In the genomic region with DNA sequence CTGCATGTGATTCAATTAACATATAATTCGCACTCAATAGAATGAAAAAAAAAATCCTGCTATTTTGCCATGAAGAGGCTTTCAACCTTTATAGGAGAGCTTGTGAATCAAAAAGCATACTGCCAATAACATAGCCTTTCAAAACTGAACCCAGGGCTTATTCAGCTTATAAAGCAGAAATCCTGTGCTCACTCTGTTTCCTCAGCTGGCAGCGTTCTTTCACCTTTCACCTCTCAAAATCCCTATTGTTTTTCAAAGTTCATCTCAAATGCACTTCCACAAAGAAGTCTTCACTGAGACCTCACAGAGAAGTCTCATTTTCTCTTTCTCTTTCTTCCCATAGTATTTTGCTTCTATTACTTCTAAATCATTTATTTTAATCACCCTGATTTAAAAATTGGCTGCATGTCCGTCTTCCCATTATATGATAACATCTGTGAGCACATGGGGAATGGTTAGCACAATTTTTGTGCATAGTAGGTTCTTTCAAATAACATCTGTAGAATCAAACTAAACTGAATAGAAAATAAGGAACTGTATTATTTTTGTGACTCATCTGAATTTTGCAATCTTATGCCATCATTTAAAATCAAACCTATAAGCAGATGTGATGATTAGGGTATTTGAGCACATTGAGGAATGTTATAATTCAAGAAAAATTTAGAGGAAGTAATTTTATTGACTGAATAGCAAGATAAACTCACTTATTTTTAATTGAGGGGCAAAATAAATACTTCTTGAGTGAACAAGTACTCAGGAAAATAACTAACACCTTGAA, we compare ENCODE assay signal across 28 cellular contexts.
DNase-seq lines count a peak whose midpoint lies in the region; ATAC-seq, FAIRE-seq and TF ChIP-seq lines count a peak whose summit lies in the region.
"Had no signal": no experiment of that assay in that cellular context is flagged by ENCODE, and none has a peak within 500 bp of the region (broad histone marks: within the 10 kb centered on the region; RNA-seq: fewer than 3 reads in every experiment).

No MANE protein-coding gene starts in this region.

- no peak overlapping the region for H4K5ac ChIP-seq in H1 (ENCODE audit: insufficient read length, low read depth, low read length)

- H3K4me2 ChIP-seq in H1 (ENCODE audit: insufficient read depth in 1 of 2, low read depth in 2 of 2, low read length in 2 of 2) (no peak overlapping the region), neural progenitor cell (no peak overlapping the region), SK-N-SH (no peak overlapping the region)

- H3K4me1 Mint-ChIP-seq in neural progenitor cell = peaks cover 12% of the 10 kb centered on the region
- H3K4me1 Mint-ChIP-seq: activated CD4-positive, alpha-beta T cell treated with anti-CD3 and anti-CD28 coated beads for 36 hours; naive thymus-derived CD8-positive, alpha-beta T cell; stimulated activated effector memory CD8-positive, alpha-beta T cell treated with anti-CD3 and anti-CD28 coated beads, Interleukin-12 subunit alpha, Interleukin-12 subunit beta, amount 100 ng/mL, for 72 hours had no signal

- peaks cover 8% of the 10 kb centered on the region; the same call in 1 of the 2 replicates for H3K4me1 ChIP-seq in HUES6 (ENCODE audit: control insufficient read depth, insufficient read depth, low read length)
- H3K4me1 ChIP-seq in H1 (replicated peaks in 1 of 4; ENCODE audit: control insufficient read depth in 3 of 4, insufficient read depth in 4 of 4, low read length in 3 of 4) = no peaks in the 10 kb centered on the region; a peak in 1 of 7 replicates
- peaks cover 16% of the 10 kb centered on the region for H3K4me1 ChIP-seq in neural progenitor cell
- H3K4me1 ChIP-seq in SK-N-SH (ENCODE audit: control insufficient read depth in 1 of 2, insufficient read depth in 2 of 2, low read depth in 1 of 2, low read length in 1 of 2) = 0 out of 4 replicates have a peak, but pooled peaks cover 0 to 4% of the 10 kb centered on the region in 2 experiments
- H3K4me1 ChIP-seq: lower lobe of right lung had no signal

- H3K36me3 Mint-ChIP-seq in neural progenitor cell = no peaks in the 10 kb centered on the region
- H3K36me3 Mint-ChIP-seq: activated naive CD8-positive, alpha-beta T cell; naive thymus-derived CD8-positive, alpha-beta T cell; stimulated activated effector memory CD8-positive, alpha-beta T cell treated with anti-CD3 and anti-CD28 coated beads, Interleukin-12 subunit alpha, Interleukin-12 subunit beta, amount 100 ng/mL, for 72 hours; type B pancreatic cell had no signal

- peaks cover 3% of the 10 kb centered on the region for H3K27me3 Mint-ChIP-seq in neural progenitor cell (ENCODE audit: insufficient read depth, low read depth)
- H3K27me3 Mint-ChIP-seq: activated CD4-positive, alpha-beta T cell treated with anti-CD3 and anti-CD28 coated beads for 36 hours; activated CD8-positive, alpha-beta T cell treated with anti-CD3 and anti-CD28 coated beads for 36 hours; activated naive CD8-positive, alpha-beta T cell; naive thymus-derived CD8-positive, alpha-beta T cell; type B pancreatic cell had no signal

- POLR2A ChIA-PET in H1 (lab: Charles Lee; ENCODE audit: partially characterized antibody) (no interaction called here), SK-N-SH (lab: Yijun Ruan, JAX) (no interaction called here)

- TF ChIP-seq EP300 in H1 (IDR thresholded peaks at IDR 0.05; ENCODE audit: borderline replicate concordance in 1 of 2, low read depth in 2 of 2, low read length in 2 of 2) (no peak), SK-N-SH (IDR thresholded peaks at IDR 0.05; ENCODE audit: borderline replicate concordance in 1 of 2, low read depth in 1 of 2, low read length in 1 of 2) (no peak)

- H3K56ac ChIP-seq in H1 (replicated peaks; ENCODE audit: insufficient read length, low read depth, low read length) = no peak overlapping the region

- H3K9me3 ChIP-seq in HUES6 (ENCODE audit: control insufficient read depth, insufficient read depth, low read depth, low read length) (no peaks in the 10 kb centered on the region), H1 (ENCODE audit: insufficient read depth in 2 of 2, low read depth in 1 of 2, low read length in 1 of 2) (no peaks in the 10 kb centered on the region), neural progenitor cell (ENCODE audit: low read depth) (no peaks in the 10 kb centered on the region), SK-N-SH (no peaks in the 10 kb centered on the region)
- H3K9me3 ChIP-seq: HAP-1, lower lobe of right lung had no signal

- no peak overlapping the region for H2BK120ac ChIP-seq in H1 (replicated peaks; ENCODE audit: low read depth, low read length)

- H2AK5ac ChIP-seq in H1 (ENCODE audit: low read depth, low read length) = no peak overlapping the region

- H3K14ac ChIP-seq in H1 (ENCODE audit: insufficient read length) = no peak overlapping the region

- H2AFZ ChIP-seq in H1 (ENCODE audit: low read length) = no peak overlapping the region
- no peak overlapping the region for H2AFZ ChIP-seq in neural progenitor cell (replicated peaks)
- no peak overlapping the region for H2AFZ ChIP-seq in SK-N-SH (ENCODE audit: low read depth)

- H3K79me2 ChIP-seq in H1 (ENCODE audit: control insufficient read depth in 1 of 2, insufficient read depth in 2 of 2, low read length in 2 of 2) = no peaks in the 10 kb centered on the region
- no peaks in the 10 kb centered on the region for H3K79me2 ChIP-seq in neural progenitor cell (ENCODE audit: low read depth)
- H3K79me2 ChIP-seq in SK-N-SH (ENCODE audit: insufficient read depth) = no peaks in the 10 kb centered on the region

- H3K27me3 ChIP-seq in HUES6 (ENCODE audit: control insufficient read depth, insufficient read depth, low read length) (no peaks in the 10 kb centered on the region), H1 (replicated peaks in 1 of 4; ENCODE audit: control insufficient read depth in 3 of 4, extremely low read depth in 1 of 4, insufficient read depth in 3 of 4, low read length in 3 of 4) (no peaks in the 10 kb centered on the region), neural progenitor cell (no peaks in the 10 kb centered on the region), SK-N-SH (ENCODE audit: insufficient read depth) (no peaks in the 10 kb centered on the region)

- H3K79me1 ChIP-seq in H1 (ENCODE audit: low read depth, low read length) = no peaks in the 10 kb centered on the region

- no peak overlapping the region for H2BK15ac ChIP-seq in H1 (ENCODE audit: low read length)

- no peak overlapping the region for H2BK12ac ChIP-seq in H1 (ENCODE audit: low read depth, low read length)

- no peaks in the 10 kb centered on the region for H3K9me3 Mint-ChIP-seq in neural progenitor cell
- H3K9me3 Mint-ChIP-seq: activated CD8-positive, alpha-beta T cell treated with anti-CD3 and anti-CD28 coated beads for 36 hours; type B pancreatic cell had no signal

- no peak overlapping the region for H2BK5ac ChIP-seq in H1 (ENCODE audit: low read depth, low read length)

- 56% methylated on average over 3 of the region's 3 CpGs; no CpG with 5 or more reads in 1 of the 2 experiments for WGBS in H1 (ENCODE audit: extremely low coverage in 1 of 2, insufficient coverage in 1 of 2, insufficient read length in 1 of 2, insufficient replicate concordance in 2 of 2, low coverage in 1 of 2, low lambda C conversion rate in 2 of 2, missing lambda C conversion rate in 1 of 2), 2 experiments
- WGBS in SK-N-SH (ENCODE audit: low lambda C conversion rate) = 87% methylated on average over 3 of the region's 3 CpGs

- FAIRE-seq in H1 (lab: Jason Lieb, UNC) = peak; percentile 69
- FAIRE-seq: colon had no signal

- TF ChIP-seq RAD21 in H1 (IDR thresholded peaks at IDR 0.05 in 1 of 2, conservative IDR thresholded peaks at IDR 0.05 in 1 of 2; ENCODE audit: low read depth in 2 of 2, low read length in 2 of 2) (no peak), SK-N-SH (IDR thresholded peaks at IDR 0.05; ENCODE audit: low read length) (no peak)

- peak overlapping the region; percentile 33; the same call in 1 of the 2 replicates for H3K27ac ChIP-seq in HUES6 (ENCODE audit: low read depth, low read length)
- H3K27ac ChIP-seq in H1 (ENCODE audit: low read depth, low read length) = no peak overlapping the region
- H3K27ac ChIP-seq in neural progenitor cell = no peak overlapping the region
- no peak overlapping the region for H3K27ac ChIP-seq in SK-N-SH (ENCODE audit: low read depth in 2 of 2, low read length in 1 of 2)
- H3K27ac ChIP-seq: lower lobe of right lung had no signal

- no peak overlapping the region for H3K4ac ChIP-seq in H1 (replicated peaks; ENCODE audit: insufficient read length, low read depth, low read length)

- TF ChIP-seq POLR2A in H1 (IDR thresholded peaks at IDR 0.05; ENCODE audit: control extremely low read depth in 1 of 2, low read depth in 2 of 2, low read length in 2 of 2) = no peak

- H3K23me2 ChIP-seq in H1 (ENCODE audit: low read depth, low read length) = no peaks in the 10 kb centered on the region

- H2BK20ac ChIP-seq in H1 (ENCODE audit: low read length) = no peak overlapping the region

- CTCF ChIA-PET in H1 (lab: Charles Lee; ENCODE audit: partially characterized antibody) = interaction anchor here (0.6 kb wide), 1 partner anchor 394 kb away, joined by 4 read pairs; no protein-coding TSS in a partner anchor
- CTCF ChIA-PET in SK-N-SH (lab: Yijun Ruan, JAX) = no interaction called here

- H3F3A ChIP-seq in neural progenitor cell (ENCODE audit: low read depth) (no peaks in the 10 kb centered on the region), SK-N-SH (replicated peaks; ENCODE audit: insufficient read depth) (peaks cover 8% of the 10 kb centered on the region)

- no peak overlapping the region for H3K27ac Mint-ChIP-seq in neural progenitor cell
- H3K27ac Mint-ChIP-seq: activated CD4-positive, alpha-beta T cell treated with anti-CD3 and anti-CD28 coated beads for 36 hours; activated CD8-positive, alpha-beta T cell treated with anti-CD3 and anti-CD28 coated beads for 36 hours; activated naive CD8-positive, alpha-beta T cell; naive thymus-derived CD8-positive, alpha-beta T cell; stimulated activated effector memory CD8-positive, alpha-beta T cell treated with anti-CD3 and anti-CD28 coated beads, Interleukin-12 subunit alpha, Interleukin-12 subunit beta, amount 100 ng/mL, for 72 hours; type B pancreatic cell had no signal

- TF ChIP-seq CTCF in H1 (IDR thresholded peaks at IDR 0.05; ENCODE audit: control extremely low read depth in 1 of 3, insufficient read depth in 1 of 3, low read depth in 1 of 3, low read length in 3 of 3) (no peak), neural progenitor cell (IDR thresholded peaks at IDR 0.05) (no peak), SK-N-SH (IDR thresholded peaks at IDR 0.05) (no peak)

- no peak for ATAC-seq in GM19324 (IDR thresholded peaks at IDR 0.05; ENCODE audit: low FRiP score, unreplicated experiment)
- ATAC-seq: activated CD4-positive, alpha-beta T cell treated with anti-CD3 and anti-CD28 coated beads for 36 hours; activated CD8-positive, alpha-beta T cell treated with anti-CD3 and anti-CD28 coated beads for 36 hours; lower lobe of right lung; naive thymus-derived CD8-positive, alpha-beta T cell; stimulated activated effector memory CD8-positive, alpha-beta T cell treated with anti-CD3 and anti-CD28 coated beads, Interleukin-12 subunit alpha, Interleukin-12 subunit beta, amount 100 ng/mL, for 72 hours had no signal

- H3K23ac ChIP-seq in H1 (ENCODE audit: insufficient read length) = no peak overlapping the region

- no peaks in the 10 kb centered on the region for H3K9me2 ChIP-seq in SK-N-SH

- H3K4me3 Mint-ChIP-seq in neural progenitor cell = no peak overlapping the region
- H3K4me3 Mint-ChIP-seq: activated CD4-positive, alpha-beta T cell treated with anti-CD3 and anti-CD28 coated beads for 36 hours; activated CD8-positive, alpha-beta T cell treated with anti-CD3 and anti-CD28 coated beads for 36 hours; activated naive CD8-positive, alpha-beta T cell; naive thymus-derived CD8-positive, alpha-beta T cell; stimulated activated effector memory CD8-positive, alpha-beta T cell treated with anti-CD3 and anti-CD28 coated beads, Interleukin-12 subunit alpha, Interleukin-12 subunit beta, amount 100 ng/mL, for 72 hours; type B pancreatic cell had no signal

- H4K91ac ChIP-seq in H1 (replicated peaks; ENCODE audit: insufficient read length, low read length) = no peak overlapping the region

- H3K4me3 ChIP-seq in HUES6 (ENCODE audit: low read depth, low read length) = no peak overlapping the region
- no peak overlapping the region for H3K4me3 ChIP-seq in H1 (ENCODE audit: extremely low read depth in 1 of 4, insufficient read depth in 2 of 4, low read depth in 3 of 4, low read length in 4 of 4)
- H3K4me3 ChIP-seq in neural progenitor cell = no peak overlapping the region
- no peak overlapping the region for H3K4me3 ChIP-seq in SK-N-SH (ENCODE audit: low read depth in 2 of 2, low read length in 1 of 2)
- H3K4me3 ChIP-seq: HAP-1, lower lobe of right lung had no signal

- H4K20me1 ChIP-seq in H1 (replicated peaks in 1 of 2; ENCODE audit: control insufficient read depth in 1 of 2, insufficient read depth in 2 of 2, low read length in 2 of 2) (no peaks in the 10 kb centered on the region), neural progenitor cell (ENCODE audit: low read depth) (no peaks in the 10 kb centered on the region), SK-N-SH (ENCODE audit: insufficient read depth) (no peaks in the 10 kb centered on the region)

- H3K36me3 ChIP-seq in HUES6 (ENCODE audit: control insufficient read depth, insufficient read depth, low read length) = no peaks in the 10 kb centered on the region
- H3K36me3 ChIP-seq in H1 (ENCODE audit: control insufficient read depth in 2 of 4, insufficient read depth in 4 of 4, low read length in 3 of 4) = no peaks in the 10 kb centered on the region
- no peaks in the 10 kb centered on the region for H3K36me3 ChIP-seq in neural progenitor cell
- H3K36me3 ChIP-seq in SK-N-SH (replicated peaks in 1 of 2; ENCODE audit: control insufficient read depth in 1 of 2, insufficient read depth in 2 of 2, low read length in 1 of 2) = no peaks in the 10 kb centered on the region
- H3K36me3 ChIP-seq: HAP-1, lower lobe of right lung had no signal

- H3K9ac ChIP-seq in HUES6 (ENCODE audit: low read length) (no peak overlapping the region), H1 (replicated peaks in 1 of 4; ENCODE audit: extremely low read depth in 1 of 4, low read depth in 3 of 4, low read length in 3 of 4) (no peak overlapping the region), neural progenitor cell (no peak overlapping the region), SK-N-SH (no peak overlapping the region)

- no peak overlapping the region for H3K18ac ChIP-seq in H1 (ENCODE audit: extremely low read depth, low read length)

- H4K8ac ChIP-seq in H1 (ENCODE audit: extremely low read depth, insufficient read depth, low read length) = no peak overlapping the region

- DNase-seq in EH (ENCODE audit: low read depth) = peak; percentile 43
- DNase-seq in H1 (ENCODE audit: low read depth in 1 of 2, low spot score in 2 of 2) = no peak
- peak; percentile 39 for DNase-seq in neural progenitor cell (ENCODE audit: low spot score)
- DNase-seq in SK-N-SH = no peak
- no peak for DNase-seq in NCI-H2171 treated with DMSO at 0.1 percent for 48 hours (lab: John Stamatoyannopoulos, UW)
- DNase-seq in glomerular visceral epithelial cell (ENCODE audit: extremely low spot score) = no peak
- DNase-seq: activated CD4-positive, alpha-beta T cell treated with anti-CD3 and anti-CD28 coated beads for 36 hours; activated CD8-positive, alpha-beta memory T cell treated with anti-CD3 and anti-CD28 coated beads, Interleukin-2, amount 50 U/mL, for 48 hours; activated CD8-positive, alpha-beta T cell treated with anti-CD3 and anti-CD28 coated beads for 36 hours; anterior cingulate cortex; DMS79; effector CD8-positive, alpha-beta T cell; erythroblast; foreskin melanocyte; lower lobe of right lung; naive thymus-derived CD8-positive, alpha-beta T cell; NCI-H1092 treated with DMSO at 0.1 percent for 48 hours; NCI-H1694 treated with DMSO at 0.1 percent for 48 hours; NCI-H510A; occipital lobe; SW 1271 had no signal

Comparison
In these comparisons a context has a peak if more than half of its experiments do, and no peak if none do; other contexts are left out.
1. DNase-seq: peak in EH (single experiment) and neural progenitor cell (single experiment); none in H1 (0 of 2), SK-N-SH (single experiment), NCI-H2171 treated with DMSO at 0.1 percent for 48 hours (single experiment) and glomerular visceral epithelial cell (single experiment).